Comparison of ENCODE assay signal across 12 cellular contexts in the genomic region with DNA sequence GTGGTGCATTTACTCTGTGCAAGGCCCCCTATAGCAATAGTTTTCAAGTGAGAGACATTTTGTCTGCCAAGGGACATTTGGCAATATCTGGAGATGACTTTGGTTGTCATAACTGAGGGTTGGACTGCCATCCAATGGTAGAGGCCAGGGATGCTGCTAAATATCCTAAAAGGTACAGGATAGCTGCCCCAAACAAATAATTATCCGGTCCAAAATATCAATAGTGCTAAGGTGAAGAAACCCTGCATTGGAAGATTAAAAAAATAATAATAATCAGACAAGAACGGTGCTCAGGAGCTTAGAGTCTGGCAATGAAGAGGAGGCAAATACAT. TPM values are rescaled to one million over a fixed set of nuclear protein-coding genes. Genes with fewer than 3 reads are reported as not detected.
DNase-seq lines count a peak whose midpoint lies in the region; ATAC-seq and TF ChIP-seq lines count a peak whose summit lies in the region.
"Had no signal": no experiment of that assay in that cellular context is flagged by ENCODE, and none has a peak within 500 bp of the region (broad histone marks: within the 10 kb centered on the region; RNA-seq: fewer than 3 reads in every experiment).

No MANE protein-coding gene starts in this region.

- TF ChIP-seq CTCF in MCF 10A (IDR thresholded peaks at IDR 0.05; ENCODE audit: unreplicated experiment) = no peak
- TF ChIP-seq CTCF in breast epithelium (IDR thresholded peaks at IDR 0.05) = no peak
- TF ChIP-seq CTCF in upper lobe of right lung (IDR thresholded peaks at IDR 0.05) = peak; percentile 35

- DNase-seq in MCF 10A (ENCODE audit: unreplicated experiment) (peak; percentile 29), breast epithelium (ENCODE audit: low spot score in 2 of 2) (no peak), amniotic epithelial cell (ENCODE audit: low read depth) (peak; percentile 7), left cardiac atrium (no peak), upper lobe of right lung (no peak), GOT3 (lab: John Stamatoyannopoulos, UW) (no peak), T1000 (lab: John Stamatoyannopoulos, UW) (no peak)
- DNase-seq: activated naive CD4-positive, alpha-beta T cell treated with anti-CD3 and anti-CD28 coated beads, Interleukin-2, amount 50 U/mL, for 16 hours; dorsolateral prefrontal cortex; naive thymus-derived CD4-positive, alpha-beta T cell had no signal

- BruUV-seq in MCF 10A (replicated peaks; lab: Mats Ljungman, UMichigan) = no TSS peak

- no peaks in the 10 kb centered on the region for H3K4me1 Mint-ChIP-seq in MCF 10A (ENCODE audit: insufficient read depth, unreplicated experiment)
- H3K4me1 Mint-ChIP-seq: naive thymus-derived CD4-positive, alpha-beta T cell; stimulated activated effector memory CD8-positive, alpha-beta T cell treated with anti-CD3 and anti-CD28 coated beads, Interleukin-12 subunit alpha, Interleukin-12 subunit beta, amount 100 ng/mL, for 72 hours had no signal

- POLR2A ChIA-PET in MCF 10A (lab: Yijun Ruan, JAX) = interaction anchor here (1.0 to 2.1 kb wide), 2 partner anchors 220 to 233 kb away, joined by 5 to 7 read pairs; a partner anchor contains a TSS

- no peaks in the 10 kb centered on the region for H3K4me1 ChIP-seq in breast epithelium
- H3K4me1 ChIP-seq in upper lobe of right lung = no peaks in the 10 kb centered on the region

- H3K9me3 ChIP-seq in breast epithelium (peaks cover 0 to 3% of the 10 kb centered on the region in 2 donors), upper lobe of right lung (no peaks in the 10 kb centered on the region)

- H3K27me3 ChIP-seq in breast epithelium = no peaks in the 10 kb centered on the region
- no peaks in the 10 kb centered on the region for H3K27me3 ChIP-seq in upper lobe of right lung
- H3K27me3 ChIP-seq: dorsolateral prefrontal cortex had no signal

- no peak overlapping the region for H3K27ac Mint-ChIP-seq in MCF 10A (ENCODE audit: low read depth, unreplicated experiment)
- H3K27ac Mint-ChIP-seq: naive thymus-derived CD4-positive, alpha-beta T cell; stimulated activated effector memory CD8-positive, alpha-beta T cell treated with anti-CD3 and anti-CD28 coated beads, Interleukin-12 subunit alpha, Interleukin-12 subunit beta, amount 100 ng/mL, for 72 hours had no signal

- no peak for TF ChIP-seq POLR2A in breast epithelium (IDR thresholded peaks at IDR 0.05)

- no peak overlapping the region for H3K4me3 ChIP-seq in breast epithelium
- no peak overlapping the region for H3K4me3 ChIP-seq in upper lobe of right lung
- H3K4me3 ChIP-seq: dorsolateral prefrontal cortex had no signal

- intact Hi-C loops in MCF 10A (cut with micrococcal nuclease) (no loop called here), breast epithelium (cut with DNase I; ENCODE audit: low total_unique reads) (loop anchor here (5.0 kb wide), 1 partner anchor 302 kb away; no protein-coding TSS in a partner anchor), left cardiac atrium (cut with DNase I) (loop anchor here in 1 of 2 donors (5.0 kb wide), 1 partner anchor 203 kb away; no protein-coding TSS in a partner anchor), upper lobe of right lung (cut with DNase I) (no loop called here)

- H3K4me3 Mint-ChIP-seq in MCF 10A (ENCODE audit: unreplicated experiment) = no peak overlapping the region
- H3K4me3 Mint-ChIP-seq: naive thymus-derived CD4-positive, alpha-beta T cell; stimulated activated effector memory CD8-positive, alpha-beta T cell treated with anti-CD3 and anti-CD28 coated beads, Interleukin-12 subunit alpha, Interleukin-12 subunit beta, amount 100 ng/mL, for 72 hours had no signal

- no peaks in the 10 kb centered on the region for H3K36me3 Mint-ChIP-seq in MCF 10A (ENCODE audit: insufficient read depth, unreplicated experiment)
- H3K36me3 Mint-ChIP-seq: naive thymus-derived CD4-positive, alpha-beta T cell; stimulated activated effector memory CD8-positive, alpha-beta T cell treated with anti-CD3 and anti-CD28 coated beads, Interleukin-12 subunit alpha, Interleukin-12 subunit beta, amount 100 ng/mL, for 72 hours had no signal

- no peaks in the 10 kb centered on the region for H3K36me3 ChIP-seq in breast epithelium
- no peaks in the 10 kb centered on the region for H3K36me3 ChIP-seq in upper lobe of right lung

- H3K9me3 Mint-ChIP-seq in MCF 10A (ENCODE audit: unreplicated experiment) = no peaks in the 10 kb centered on the region
- H3K9me3 Mint-ChIP-seq: stimulated activated effector memory CD8-positive, alpha-beta T cell treated with anti-CD3 and anti-CD28 coated beads, Interleukin-12 subunit alpha, Interleukin-12 subunit beta, amount 100 ng/mL, for 72 hours had no signal

- CTCF ChIA-PET in MCF 10A (lab: Yijun Ruan, JAX) = interaction anchor here (0.7 to 2.7 kb wide), 16 partner anchors 8 to 238 kb away, joined by 3 to 22 read pairs (median 4); no protein-coding TSS in a partner anchor

- H3K27ac ChIP-seq in breast epithelium (no peak overlapping the region), upper lobe of right lung (no peak overlapping the region)
- H3K27ac ChIP-seq: dorsolateral prefrontal cortex had no signal

- peak; percentile 81 to 96 for ATAC-seq in left cardiac atrium
- peak; percentile 30 for ATAC-seq in upper lobe of right lung
- ATAC-seq in HG02763 (IDR thresholded peaks at IDR 0.05; ENCODE audit: unreplicated experiment) = no peak
- ATAC-seq: naive thymus-derived CD4-positive, alpha-beta T cell; stimulated activated effector memory CD8-positive, alpha-beta T cell treated with anti-CD3 and anti-CD28 coated beads, Interleukin-12 subunit alpha, Interleukin-12 subunit beta, amount 100 ng/mL, for 72 hours had no signal

- H3K27me3 Mint-ChIP-seq in MCF 10A (ENCODE audit: insufficient read depth, unreplicated experiment) = no peaks in the 10 kb centered on the region

RNA-seq across cellular contexts. Expression of a gene that starts 11.3 kb away (rescaled TPM):
- 0.14 and 0.32 TPM in 2 replicates for total RNA-seq in MCF 10A (2022)
- 1 to 10 TPM; 2.9 to 4.3 (median 4.3) TPM for total RNA-seq in breast epithelium
- 10 to 100 TPM; 85.8 to 86.3 TPM for total RNA-seq in left cardiac atrium
- 21.6 TPM for total RNA-seq in upper lobe of right lung

Comparison
In these comparisons a context has a peak if more than half of its experiments do, and no peak if none do; other contexts are left out.
1. DNase-seq: peak in MCF 10A (single experiment) and amniotic epithelial cell (single experiment); none in breast epithelium (0 of 2), left cardiac atrium (single experiment), upper lobe of right lung (single experiment), GOT3 (single experiment) and T1000 (single experiment).